ENCODE assay signal across 19 cellular contexts in the genomic region with DNA sequence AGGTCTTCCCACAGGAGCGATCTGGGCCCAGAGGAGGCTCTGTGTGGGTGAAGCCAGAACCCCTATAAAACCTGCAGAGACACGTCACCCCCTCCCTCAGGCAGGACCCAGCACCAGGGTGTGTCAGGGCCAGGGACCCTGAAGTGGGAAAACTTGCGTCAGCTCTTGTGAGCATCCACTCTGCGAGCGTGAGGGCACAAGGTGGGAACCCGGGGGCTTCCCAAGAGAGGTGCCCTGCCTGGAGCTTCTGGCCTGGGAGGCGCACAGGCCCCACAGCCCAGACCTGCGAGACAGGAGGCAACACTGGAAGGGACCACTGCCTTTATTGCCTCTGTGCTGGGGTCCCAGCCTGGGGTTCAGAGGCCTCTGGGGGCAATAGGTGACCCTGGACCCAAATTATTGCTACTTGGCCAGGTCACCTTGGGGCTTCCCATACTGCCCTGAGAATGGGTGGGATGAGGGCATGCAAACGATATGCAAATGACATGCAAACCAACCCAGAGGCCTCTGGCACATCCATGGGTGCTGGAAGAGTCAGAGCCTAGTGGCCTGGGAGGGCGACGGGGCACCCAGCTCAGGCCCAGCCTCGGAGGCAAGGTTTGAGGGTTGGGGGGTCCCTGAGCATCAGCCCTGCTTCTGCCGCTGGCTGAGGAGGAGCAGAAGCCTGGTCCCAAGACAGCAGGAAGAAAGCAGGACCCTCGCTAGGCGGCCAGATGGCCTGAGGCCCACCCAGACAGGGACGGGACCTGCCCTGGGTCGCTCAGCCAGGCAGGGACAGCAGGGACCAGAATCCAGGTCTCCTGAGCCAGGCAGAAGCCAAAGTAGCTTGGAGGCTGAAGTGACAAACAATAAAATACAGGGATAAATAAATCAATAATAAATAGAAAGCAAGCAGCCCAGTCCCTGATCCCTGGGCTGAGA. TPM values are rescaled to one million over a fixed set of nuclear protein-coding genes. Genes with fewer than 3 reads are reported as not detected.
"Had no signal": no experiment of that assay in that cellular context is flagged by ENCODE, and none has a peak within 500 bp of the region (broad histone marks: within the 10 kb centered on the region; RNA-seq: fewer than 3 reads in every experiment).

No MANE protein-coding gene starts in this region.

- DNase-seq: activated CD8-positive, alpha-beta memory T cell treated with anti-CD3 and anti-CD28 coated beads, Interleukin-2, amount 50 U/mL, for 4 hours; activated naive CD4-positive, alpha-beta T cell treated with anti-CD3 and anti-CD28 coated beads for 36 hours; effector memory CD8-positive, alpha-beta T cell; midbrain; naive B cell; nucleus accumbens; T-cell; T1000 had no signal

- ATAC-seq: activated CD8-positive, alpha-beta T cell treated with anti-CD3 and anti-CD28 coated beads for 36 hours; effector memory CD8-positive, alpha-beta T cell; gastroesophageal sphincter; stimulated activated memory B cell treated with anti-CD40 and anti-IgM and Interleukin-4, amounts not matched to agents 10 μg/mL and 1 μg/mL and 100 μg/mL, for 72 hours; T-cell had no signal

- H3K36me3 Mint-ChIP-seq: brain, naive B cell, T-cell had no signal

- H3K27ac ChIP-seq: epithelial cell of prostate, gastroesophageal sphincter, hepatocyte, tibial artery had no signal

- H2AFZ ChIP-seq: hepatocyte had no signal

- H3K4me2 ChIP-seq: hepatocyte had no signal

- H3K27me3 Mint-ChIP-seq: activated CD8-positive, alpha-beta T cell treated with anti-CD3 and anti-CD28 coated beads for 36 hours; brain; effector memory CD8-positive, alpha-beta T cell; naive B cell; stimulated activated memory B cell treated with anti-CD40 and anti-IgM and Interleukin-4, amounts not matched to agents 10 μg/mL and 1 μg/mL and 100 μg/mL, for 72 hours had no signal

- H3K9me3 ChIP-seq: gastroesophageal sphincter, tibial artery had no signal

- H3K27ac Mint-ChIP-seq: activated CD8-positive, alpha-beta T cell treated with anti-CD3 and anti-CD28 coated beads for 36 hours; activated naive CD4-positive, alpha-beta T cell treated with anti-CD3 and anti-CD28 coated beads for 36 hours; dendritic cell treated with granulocyte-macrophage colony-stimulating factor and Interleukin-4, amounts not matched to agents 40 ng/mL and 50 ng/mL, for 4 days; effector memory CD8-positive, alpha-beta T cell; stimulated activated memory B cell treated with anti-CD40 and anti-IgM and Interleukin-4, amounts not matched to agents 10 μg/mL and 1 μg/mL and 100 μg/mL, for 72 hours; T-cell had no signal

- H3K9me3 Mint-ChIP-seq: activated CD8-positive, alpha-beta T cell treated with anti-CD3 and anti-CD28 coated beads for 36 hours; activated naive CD4-positive, alpha-beta T cell treated with anti-CD3 and anti-CD28 coated beads for 36 hours; brain; dendritic cell treated with granulocyte-macrophage colony-stimulating factor and Interleukin-4, amounts not matched to agents 40 ng/mL and 50 ng/mL, for 4 days; effector memory CD8-positive, alpha-beta T cell; naive B cell; stimulated activated memory B cell treated with anti-CD40 and anti-IgM and Interleukin-4, amounts not matched to agents 10 μg/mL and 1 μg/mL and 100 μg/mL, for 72 hours; T-cell had no signal

- H3K4me3 Mint-ChIP-seq: activated CD8-positive, alpha-beta T cell treated with anti-CD3 and anti-CD28 coated beads for 36 hours; activated naive CD4-positive, alpha-beta T cell treated with anti-CD3 and anti-CD28 coated beads for 36 hours; brain; dendritic cell treated with granulocyte-macrophage colony-stimulating factor and Interleukin-4, amounts not matched to agents 40 ng/mL and 50 ng/mL, for 4 days; effector memory CD8-positive, alpha-beta T cell; naive B cell; stimulated activated memory B cell treated with anti-CD40 and anti-IgM and Interleukin-4, amounts not matched to agents 10 μg/mL and 1 μg/mL and 100 μg/mL, for 72 hours; T-cell had no signal

- H3K4me3 ChIP-seq: gastroesophageal sphincter, hepatocyte, tibial artery had no signal

- H3K27me3 ChIP-seq: gastroesophageal sphincter, hepatocyte, tibial artery had no signal

RNA-seq across cellular contexts. Expression of gene C20orf144, which starts 5.1 kb away (rescaled TPM):
- total RNA-seq: gastroesophageal sphincter, kidney epithelial cell, lower leg skin, skeletal muscle tissue had no signal
